ENCODE assay signal across 8 cellular contexts in genomic region chr1:155166373-155167165, GRCh38. TPM values are rescaled to one million over a fixed set of nuclear protein-coding genes. Genes with fewer than 3 reads are reported as not detected.
DNase-seq lines count a peak whose midpoint lies in the region; ATAC-seq and TF ChIP-seq lines count a peak whose summit lies in the region.

No MANE protein-coding gene starts in this region.

- ATAC-seq in left lobe of liver = peak; percentile 27
- ATAC-seq in upper lobe of left lung (ENCODE audit: low FRiP score in 2 of 2) = peak; percentile 48 to 64

- no peak for TF ChIP-seq POLR2A in upper lobe of left lung (IDR thresholded peaks at IDR 0.05)

- H3K4me3 ChIP-seq in upper lobe of left lung = peak overlapping the region in 1 of 4 donors; percentile 19
- H3K4me3 ChIP-seq in HAP-1 = no peak overlapping the region

- no peak for TF ChIP-seq EP300 in upper lobe of left lung (IDR thresholded peaks at IDR 0.05)

- in situ Hi-C loops in HAP-1 (cut with MboI; ENCODE audit: low sequenced_read_pairs) = loop anchor here (5.0 kb wide), 1 partner anchor 74 kb away; no protein-coding TSS in a partner anchor

- H3K27ac ChIP-seq in cingulate gyrus (ENCODE audit: low read depth, low read length) (peak overlapping the region; percentile 95), upper lobe of left lung (peak overlapping the region; percentile 43 to 87 (median 66))

- no peaks in the 10 kb centered on the region for H3K9me3 ChIP-seq in upper lobe of left lung
- H3K9me3 ChIP-seq in HAP-1 = no peaks in the 10 kb centered on the region; the same call in 1 of the 2 replicates

- DNase-seq in activated effector memory CD4-positive, alpha-beta T cell treated with anti-CD3 and anti-CD28 coated beads, Interleukin-2, amount 50 U/mL, for 16 hours = peak; percentile 28
- DNase-seq in activated effector memory CD4-positive, alpha-beta T cell treated with Interleukin-2 at 50 U/mL for 16 hours = no peak
- peak; percentile 54 for DNase-seq in left lobe of liver (ENCODE audit: low spot score)
- peak in 1 of 2 donors; percentile 86 for DNase-seq in upper lobe of left lung
- no peak for DNase-seq in superior temporal gyrus (ENCODE audit: extremely low spot score)
- DNase-seq in HAP-1 (ENCODE audit: low spot score in 2 of 2) = no peak
- DNase-seq in NCI-H2029 (lab: John Stamatoyannopoulos, UW) = no peak

- H3K4me1 ChIP-seq in upper lobe of left lung (peaks cover 18 to 26% (median 21%) of the 10 kb centered on the region in 4 donors), HAP-1 (no peaks in the 10 kb centered on the region)

- WGBS in upper lobe of left lung, 2 donors = 25 to 27% methylated on average over 26 to 28 of the region's 31 CpGs

- peaks cover 0 to 25% (median 14%) of the 10 kb centered on the region in 4 donors for H3K36me3 ChIP-seq in upper lobe of left lung
- H3K36me3 ChIP-seq in HAP-1 (replicated peaks) = peaks cover 12% of the 10 kb centered on the region

- H3K27me3 ChIP-seq in upper lobe of left lung (no peaks in the 10 kb centered on the region), HAP-1 (ENCODE audit: low read depth) (no peaks in the 10 kb centered on the region)

- TF ChIP-seq CTCF in upper lobe of left lung (IDR thresholded peaks at IDR 0.05) = no peak

RNA-seq across cellular contexts. Expression of gene KRTCAP2, which starts 6.5 kb away (rescaled TPM):
- total RNA-seq in left lobe of liver = 75.6 TPM
- 100 to 1,000 TPM in 4 of 6 donors, 10 to 100 TPM in 2; 47.1 to 166 (median 131) TPM for total RNA-seq in upper lobe of left lung

RNA-seq across cellular contexts. Expression of gene TRIM46, which starts 7.1 kb away (rescaled TPM):
- 0.23 TPM for total RNA-seq in left lobe of liver
- total RNA-seq in upper lobe of left lung = under 1 TPM in 3 of 6 donors, not detected in 3; 0.30 to 0.64 (median 0.57) TPM

RNA-seq across cellular contexts. Expression of gene DPM3, which starts 26.2 kb away (rescaled TPM):
- total RNA-seq in left lobe of liver = 76.8 TPM
- 100 to 1,000 TPM in 2 of 6 donors, 10 to 100 TPM in 3, not detected in 1; 25.1 to 112 (median 67.5) TPM for total RNA-seq in upper lobe of left lung

RNA-seq across cellular contexts. Expression of gene SLC50A1, which starts 30.9 kb away (rescaled TPM):
- total RNA-seq in left lobe of liver = 22.4 TPM
- total RNA-seq in upper lobe of left lung = 10 to 100 TPM; 19.9 to 49.9 (median 42.7) TPM

RNA-seq across cellular contexts. Expression of gene EFNA1, which starts 38.9 kb away (rescaled TPM):
- 85.1 TPM for total RNA-seq in left lobe of liver
- total RNA-seq in upper lobe of left lung = 100 to 1,000 TPM; 131 to 226 (median 164) TPM

Comparison
In these comparisons a context has a peak if more than half of its experiments do, and no peak if none do; other contexts are left out.
1. DNase-seq: peak in activated effector memory CD4-positive, alpha-beta T cell treated with anti-CD3 and anti-CD28 coated beads, Interleukin-2, amount 50 U/mL, for 16 hours (single experiment) and left lobe of liver (single experiment); none in activated effector memory CD4-positive, alpha-beta T cell treated with Interleukin-2 at 50 U/mL for 16 hours (single experiment), superior temporal gyrus (single experiment), HAP-1 (0 of 2) and NCI-H2029 (single experiment).